25 cellular contexts compared by ENCODE assay signal in the genomic region with DNA sequence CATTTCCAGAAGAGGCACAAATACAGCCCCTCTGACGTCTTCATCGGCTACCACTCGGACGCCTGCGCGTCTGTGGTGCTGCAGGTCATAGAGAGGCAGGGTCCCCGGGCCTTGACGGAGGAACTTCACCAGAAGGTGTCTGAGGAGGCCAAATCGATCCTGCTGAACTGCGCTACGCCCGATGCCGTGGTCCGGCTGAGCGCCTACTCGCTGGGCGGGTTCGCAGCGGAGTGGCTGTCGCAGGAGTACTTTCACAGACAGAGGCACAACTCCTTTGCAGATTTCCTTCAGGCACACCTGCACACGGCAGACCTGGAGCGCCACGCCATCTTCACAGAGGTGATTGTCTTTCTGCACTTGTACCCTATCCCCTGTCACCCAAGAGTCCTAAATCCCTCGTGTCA.
"Had no signal": no experiment of that assay in that cellular context is flagged by ENCODE, and none has a peak within 500 bp of the region (broad histone marks: within the 10 kb centered on the region; RNA-seq: fewer than 3 reads in every experiment).

No MANE protein-coding gene starts in this region.

- H3K4me3 ChIP-seq: cardiac muscle cell, MG63 had no signal

- H3K27ac Mint-ChIP-seq: activated B cell treated with CpG ODN at 0.5 μM for 24 hours; activated naive CD4-positive, alpha-beta T cell treated with anti-CD3 and anti-CD28 coated beads for 36 hours had no signal

- H3K9me3 Mint-ChIP-seq: activated B cell treated with CpG ODN at 0.5 μM for 24 hours; activated CD4-positive, alpha-beta T cell treated with anti-CD3 and anti-CD28 coated beads, Interleukin-2, amount 10 ng/mL, durations not matched to agents 24 days and 14 days; activated naive CD4-positive, alpha-beta T cell treated with anti-CD3 and anti-CD28 coated beads for 36 hours; activated naive CD8-positive, alpha-beta T cell treated with anti-CD3 and anti-CD28 coated beads for 36 hours had no signal

- H3K27me3 Mint-ChIP-seq: activated B cell treated with CpG ODN at 0.5 μM for 24 hours; activated CD4-positive, alpha-beta T cell treated with anti-CD3 and anti-CD28 coated beads, Interleukin-2, amount 10 ng/mL, durations not matched to agents 24 days and 14 days; activated CD8-positive, alpha-beta memory T cell treated with anti-CD3 and anti-CD28 coated beads, Interleukin-2, amount 10 ng/mL, durations not matched to agents 7 days and 5 days; activated naive CD8-positive, alpha-beta T cell treated with anti-CD3 and anti-CD28 coated beads for 36 hours had no signal

- H3K4me1 Mint-ChIP-seq: activated B cell treated with CpG ODN at 0.5 μM for 24 hours had no signal

- ATAC-seq: activated CD8-positive, alpha-beta memory T cell treated with anti-CD3 and anti-CD28 coated beads, Interleukin-2, amount 10 ng/mL, durations not matched to agents 7 days and 5 days; PC-3 had no signal

- H3K27ac ChIP-seq: brain microvascular endothelial cell, cardiac muscle cell, KMS-11 had no signal

- H3K4me3 Mint-ChIP-seq: activated B cell treated with CpG ODN at 0.5 μM for 24 hours; activated CD4-positive, alpha-beta T cell treated with anti-CD3 and anti-CD28 coated beads, Interleukin-2, amount 10 ng/mL, durations not matched to agents 24 days and 14 days; activated CD8-positive, alpha-beta memory T cell treated with anti-CD3 and anti-CD28 coated beads, Interleukin-2, amount 10 ng/mL, durations not matched to agents 7 days and 5 days; activated naive CD4-positive, alpha-beta T cell treated with anti-CD3 and anti-CD28 coated beads for 36 hours had no signal

- H3K9me3 ChIP-seq: MG63 had no signal

- H3K27me3 ChIP-seq: brain microvascular endothelial cell, cardiac muscle cell, MG63 had no signal

- DNase-seq: activated B cell treated with CpG ODN at 0.5 μM for 24 hours; activated CD4-positive, alpha-beta T cell treated with anti-CD3 and anti-CD28 coated beads for 1 hour; activated CD4-positive, alpha-beta T cell treated with anti-CD3 and anti-CD28 coated beads, Interleukin-2, amount 10 ng/mL, durations not matched to agents 24 days and 14 days; activated CD4-positive, alpha-beta T cell treated with anti-CD3 and anti-CD28 coated beads, Interleukin-2, amount 50 U/mL, for 48 hours; activated CD8-positive, alpha-beta memory T cell treated with anti-CD3 and anti-CD28 coated beads, Interleukin-2, amount 10 ng/mL, durations not matched to agents 7 days and 5 days; activated naive CD4-positive, alpha-beta T cell treated with anti-CD3 and anti-CD28 coated beads for 36 hours; activated naive CD8-positive, alpha-beta T cell treated with anti-CD3 and anti-CD28 coated beads for 36 hours; brain microvascular endothelial cell; MG63; MV-4-11; NCI-H1092 treated with DMSO at 0.1 percent for 48 hours; NCI-H1417 treated with DMSO at 0.1 percent for 48 hours; NCI-H1694; NCI-H2029; NCI-H2107; NCI-H2171 treated with DMSO at 0.1 percent for 48 hours; NCI-H345; NCI-H510A; NCI-H526 treated with DMSO at 0.1 percent for 48 hours; PC-3; SHP77 treated with DMSO at 0.1 percent for 48 hours; T-helper 2 cell; T1000 had no signal
